8 cellular contexts compared by ENCODE assay signal in genomic region chrX:46574941-46575381, GRCh38. TPM values are rescaled to one million over a fixed set of nuclear protein-coding genes. Genes with fewer than 3 reads are reported as not detected.
DNase-seq lines count a peak whose midpoint lies in the region; ATAC-seq and TF ChIP-seq lines count a peak whose summit lies in the region.

No MANE protein-coding gene starts in this region.

- H3K27ac ChIP-seq in CD4-positive, CD25-positive, alpha-beta regulatory T cell (ENCODE audit: insufficient read depth, low read length, poor library complexity, severe bottlenecking) = peak overlapping the region; percentile 86
- H3K27ac ChIP-seq in brain microvascular endothelial cell = no peak overlapping the region

- TF ChIP-seq CTCF in brain microvascular endothelial cell (IDR thresholded peaks at IDR 0.05; ENCODE audit: low read depth, low read length, missing control alignments) = no peak

- no peaks in the 10 kb centered on the region for H3K27me3 ChIP-seq in CD4-positive, CD25-positive, alpha-beta regulatory T cell (ENCODE audit: control insufficient read depth, insufficient read depth, low read length)
- peaks cover 13% of the 10 kb centered on the region for H3K27me3 ChIP-seq in H7 (ENCODE audit: control insufficient read depth, insufficient read depth, low read length)
- no peaks in the 10 kb centered on the region for H3K27me3 ChIP-seq in brain microvascular endothelial cell (replicated peaks)

- in situ Hi-C loops in brain microvascular endothelial cell (cut with HindIII; ENCODE audit: low pct_ligation_motif_present, low sequenced_read_pairs) = no loop called here

- no peaks in the 10 kb centered on the region for H3K27me3 Mint-ChIP-seq in CD4-positive, CD25-positive, alpha-beta regulatory T cell

- H3K9me3 ChIP-seq in CD4-positive, CD25-positive, alpha-beta regulatory T cell (ENCODE audit: control insufficient read depth in 2 of 2, low read length in 2 of 2) = no peaks in the 10 kb centered on the region

- peak overlapping the region; percentile 92 for H3K4me3 ChIP-seq in CD4-positive, CD25-positive, alpha-beta regulatory T cell (ENCODE audit: low read depth, low read length)
- H3K4me3 ChIP-seq in H7 (ENCODE audit: insufficient read depth, low read depth, low read length) = peak overlapping the region; percentile 72
- H3K4me3 ChIP-seq in brain microvascular endothelial cell (ENCODE audit: low read depth, low read length) = peak overlapping the region; percentile 59

- ATAC-seq in CD4-positive, CD25-positive, alpha-beta regulatory T cell (ENCODE audit: low read depth in 2 of 2) = peak; percentile 29 to 32
- ATAC-seq in stimulated activated naive CD8-positive, alpha-beta T cell treated with anti-CD3 and anti-CD28 coated beads, Interleukin-15, Interleukin-2, amounts not matched to agents 100 U/mL and 50 U/mL, for 24 hours = no peak
- no peak for ATAC-seq in HG03565 (IDR thresholded peaks at IDR 0.05; ENCODE audit: unreplicated experiment)

- peaks cover 9% of the 10 kb centered on the region for H3K36me3 Mint-ChIP-seq in CD4-positive, CD25-positive, alpha-beta regulatory T cell

- DNase-seq in CD4-positive, CD25-positive, alpha-beta regulatory T cell = peak in 2 of 3 donors; percentile 23 to 76
- DNase-seq in H7 (peak; percentile 62), RPMI8226 (peak; percentile 84), brain microvascular endothelial cell (no peak), left kidney (ENCODE audit: low read depth, low spot score) (peak; percentile 59), AG08396 (ENCODE audit: low spot score) (no peak)
- DNase-seq in stimulated activated naive CD8-positive, alpha-beta T cell treated with anti-CD3 and anti-CD28 coated beads, Interleukin-15, Interleukin-2, amounts not matched to agents 100 U/mL and 50 U/mL, for 24 hours = peak; percentile 29

- H3K4me3 Mint-ChIP-seq in CD4-positive, CD25-positive, alpha-beta regulatory T cell = peak overlapping the region; percentile 76 to 89 (median 86)

- H3K27ac Mint-ChIP-seq in CD4-positive, CD25-positive, alpha-beta regulatory T cell = no peak overlapping the region

- H3K4me1 Mint-ChIP-seq in CD4-positive, CD25-positive, alpha-beta regulatory T cell = peaks cover 4 to 59% (median 31%) of the 10 kb centered on the region in 4 donors

- no peaks in the 10 kb centered on the region for H3K9me3 Mint-ChIP-seq in CD4-positive, CD25-positive, alpha-beta regulatory T cell

- H3K4me1 ChIP-seq in CD4-positive, CD25-positive, alpha-beta regulatory T cell (ENCODE audit: control insufficient read depth, insufficient read depth, low read length, poor library complexity, severe bottlenecking) = peaks cover 48% of the 10 kb centered on the region

- H3K36me3 ChIP-seq in CD4-positive, CD25-positive, alpha-beta regulatory T cell (ENCODE audit: control insufficient read depth, insufficient read depth, low read length) = no peaks in the 10 kb centered on the region
- H3K36me3 ChIP-seq in H7 (replicated peaks; ENCODE audit: control insufficient read depth, insufficient read depth, low read length) = no peaks in the 10 kb centered on the region; the same call in 1 of the 2 replicates
- H3K36me3 ChIP-seq in brain microvascular endothelial cell (replicated peaks) = no peaks in the 10 kb centered on the region

RNA-seq across cellular contexts. Expression of gene CHST7, which starts 1.4 kb away (rescaled TPM):
- total RNA-seq in CD4-positive, CD25-positive, alpha-beta regulatory T cell = 19.5 TPM
- 10 to 100 TPM; 34.6 to 41.0 (median 37.8) TPM for polyA plus RNA-seq in CD4-positive, CD25-positive, alpha-beta regulatory T cell
- total RNA-seq in H7 (2014; rRNA removed; shearing (Covaris generic)) = 47.2 and 55.7 TPM in 2 replicates

RNA-seq across cellular contexts. Expression of gene ZNF674, which starts 29.7 kb away (rescaled TPM):
- total RNA-seq in CD4-positive, CD25-positive, alpha-beta regulatory T cell = 3.6 TPM
- polyA plus RNA-seq in CD4-positive, CD25-positive, alpha-beta regulatory T cell = 1 to 10 TPM in 3 of 4 donors, under 1 TPM in 1; 0.57 to 3.2 (median 2.4) TPM
- 4.2 and 11.7 TPM in 2 replicates for total RNA-seq in H7 (2014; rRNA removed; shearing (Covaris generic))

Comparison
In these comparisons a context has a peak if more than half of its experiments do, and no peak if none do; other contexts are left out.
1. ATAC-seq: peak in CD4-positive, CD25-positive, alpha-beta regulatory T cell (2 of 2); none in stimulated activated naive CD8-positive, alpha-beta T cell treated with anti-CD3 and anti-CD28 coated beads, Interleukin-15, Interleukin-2, amounts not matched to agents 100 U/mL and 50 U/mL, for 24 hours (single experiment) and HG03565 (single experiment).
2. DNase-seq: peak in CD4-positive, CD25-positive, alpha-beta regulatory T cell (2 of 3), H7 (single experiment), RPMI8226 (single experiment), left kidney (single experiment) and stimulated activated naive CD8-positive, alpha-beta T cell treated with anti-CD3 and anti-CD28 coated beads, Interleukin-15, Interleukin-2, amounts not matched to agents 100 U/mL and 50 U/mL, for 24 hours (single experiment); none in brain microvascular endothelial cell (single experiment) and AG08396 (single experiment).
3. Peak in every context shown above with its lines, with median percentiles within 50 percentile points of each other: H3K4me3 ChIP-seq.